Comparison of ENCODE assay signal across 18 cellular contexts in the genomic region with DNA sequence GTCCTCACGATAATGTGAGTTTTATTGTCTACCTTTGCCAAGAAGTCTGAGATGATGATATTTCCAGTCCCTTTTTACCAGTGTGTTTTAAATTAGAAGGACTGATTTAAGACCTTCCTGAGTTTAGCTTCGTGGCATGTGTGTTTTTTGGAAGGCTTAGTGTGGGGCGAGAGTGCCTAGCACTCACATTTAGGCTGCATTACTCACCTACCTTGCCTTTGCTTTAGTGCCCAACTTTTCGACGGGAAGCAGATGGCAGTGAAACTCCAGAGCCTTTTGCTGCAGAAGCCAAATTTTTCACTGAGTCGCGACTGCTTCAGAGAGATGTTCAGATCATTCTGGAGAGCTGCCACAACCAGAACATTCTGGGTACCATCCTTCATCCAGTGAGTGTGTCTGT. TPM values are rescaled to one million over a fixed set of nuclear protein-coding genes. Genes with fewer than 3 reads are reported as not detected.
DNase-seq lines count a peak whose midpoint lies in the region; ATAC-seq and TF ChIP-seq lines count a peak whose summit lies in the region.
"Had no signal": no experiment of that assay in that cellular context is flagged by ENCODE, and none has a peak within 500 bp of the region (broad histone marks: within the 10 kb centered on the region; RNA-seq: fewer than 3 reads in every experiment).

No MANE protein-coding gene starts in this region.

- no peak overlapping the region for H3K4me3 ChIP-seq in colonic mucosa

- ATAC-seq in GM21737 (IDR thresholded peaks at IDR 0.05; ENCODE audit: unreplicated experiment) (no peak), HG03097 (IDR thresholded peaks at IDR 0.05; ENCODE audit: low FRiP score, unreplicated experiment) (no peak)

- peaks cover 5% of the 10 kb centered on the region for H3K36me3 ChIP-seq in colonic mucosa

- no peak overlapping the region for H3K27ac ChIP-seq in colonic mucosa

- intact Hi-C loops in posterior cingulate gyrus (cut with DNase I), result loop anchor here (10.0 kb wide), 1 partner anchor 622 kb away; no protein-coding TSS in a partner anchor
- intact Hi-C loops in colonic mucosa (cut with DNase I), result loop anchor here (10.0 kb wide), 1 partner anchor 432 kb away; no protein-coding TSS in a partner anchor

- no peak for TF ChIP-seq CTCF in colonic mucosa (IDR thresholded peaks at IDR 0.05)

- H3K9ac ChIP-seq in colonic mucosa (ENCODE audit: low read depth in 2 of 2, low read length in 2 of 2), result no peak overlapping the region

- no peaks in the 10 kb centered on the region for H3K4me1 ChIP-seq in colonic mucosa
- H3K4me1 ChIP-seq: BE2C, Caco-2 had no signal

- DNase-seq in Ammon's horn (ENCODE audit: low spot score), result peak; percentile 16
- DNase-seq in NCI-H1694 (lab: John Stamatoyannopoulos, UW), result peak; percentile 40
- peak; percentile 49 for DNase-seq in fibroblast of gingiva (ENCODE audit: low read depth)
- peak in 6 of 10 donors; percentile 15 to 89 (median 48) for DNase-seq in posterior cingulate gyrus
- DNase-seq in colonic mucosa, result no peak
- DNase-seq: BE2C; Caco-2; CD4-positive, CD25-positive, alpha-beta regulatory T cell; KG1; MV-4-11; NCI-H187 treated with DMSO at 0.1 percent for 48 hours; NCI-H2227 treated with DMSO at 0.1 percent for 48 hours; NCI-H524; NCI-H82; OCI-M1; Right ventricle myocardium superior had no signal

- no peaks in the 10 kb centered on the region for H3K27me3 ChIP-seq in colonic mucosa
- H3K27me3 ChIP-seq: BE2C had no signal

- no peaks in the 10 kb centered on the region for H3K9me3 ChIP-seq in colonic mucosa
- H3K9me3 ChIP-seq: BE2C, Caco-2 had no signal

RNA-seq across cellular contexts. Expression of gene SND1, which starts 50.9 kb away (rescaled TPM):
- 100 to 1,000 TPM; 134 to 163 TPM for total RNA-seq in colonic mucosa
